In the genomic region with DNA sequence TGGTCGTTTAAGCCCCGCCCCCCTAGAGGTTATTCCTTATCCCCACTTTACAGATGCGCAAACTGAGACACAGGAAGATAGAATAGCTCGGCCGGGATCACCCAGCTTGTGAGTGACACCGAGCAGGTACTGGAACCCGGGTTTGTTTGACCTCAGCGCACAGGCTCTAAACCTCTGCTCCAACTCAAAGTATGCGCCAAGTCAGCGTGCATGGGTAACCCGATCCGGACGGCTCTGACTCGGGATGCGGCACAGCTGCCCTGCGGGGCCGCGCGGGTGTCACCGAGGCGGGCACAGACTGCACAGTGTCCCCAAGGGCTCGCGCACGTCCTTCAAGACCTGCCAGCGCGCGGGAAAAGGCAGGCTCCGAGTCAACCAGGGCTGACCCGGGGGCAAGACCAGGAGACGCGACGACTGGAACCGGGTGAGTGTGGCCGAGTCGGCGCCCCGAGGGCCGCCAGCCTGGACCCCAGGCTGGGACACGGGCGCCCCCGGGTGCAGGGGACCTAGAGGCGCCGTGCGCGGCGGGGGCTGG, we compare ENCODE assay signal across 1 cellular context.
A peak's percentile ranks its signal among the peaks of the same experiment; 100 is the strongest.
TF ChIP-seq lines count a peak whose summit lies in the region.

No MANE protein-coding gene starts in this region.

TF ChIP-seq in H1, 55 proteins besides CTCF, POLR2A, EP300 and RAD21 (continued from another document):
- TF ChIP-seq KDM4A (IDR thresholded peaks at IDR 0.05; ENCODE audit: low read depth, low read length, severe bottlenecking) = peak; percentile 10
- TF ChIP-seq POU5F1 (IDR thresholded peaks at IDR 0.05; ENCODE audit: low read depth, low read length) = no peak
- peak; percentile 97 for TF ChIP-seq KDM1A (IDR thresholded peaks at IDR 0.05; ENCODE audit: borderline replicate concordance, low read length)
- no peak for TF ChIP-seq SIX5 (IDR thresholded peaks at IDR 0.05; ENCODE audit: low read depth, low read length)
- TF ChIP-seq YY1 (IDR thresholded peaks at IDR 0.05; ENCODE audit: low read depth, low read length) = no peak
- no peak for TF ChIP-seq KDM5A (IDR thresholded peaks at IDR 0.05; ENCODE audit: low read length)
- TF ChIP-seq ZNF274 (IDR thresholded peaks at IDR 0.05; ENCODE audit: borderline replicate concordance, extremely low read depth, low read length) = no peak
- no peak for TF ChIP-seq FOSL1 (IDR thresholded peaks at IDR 0.05; ENCODE audit: insufficient read depth, low read depth, low read length)
- 0 out of 2 replicates have a peak, but pooled peaks have one; percentile 19 for TF ChIP-seq PHF8 (conservative IDR thresholded peaks at IDR 0.05; ENCODE audit: low read depth, low read length)
TF ChIP-seq in H1: peak in this region for 8.
